In the genomic region with DNA sequence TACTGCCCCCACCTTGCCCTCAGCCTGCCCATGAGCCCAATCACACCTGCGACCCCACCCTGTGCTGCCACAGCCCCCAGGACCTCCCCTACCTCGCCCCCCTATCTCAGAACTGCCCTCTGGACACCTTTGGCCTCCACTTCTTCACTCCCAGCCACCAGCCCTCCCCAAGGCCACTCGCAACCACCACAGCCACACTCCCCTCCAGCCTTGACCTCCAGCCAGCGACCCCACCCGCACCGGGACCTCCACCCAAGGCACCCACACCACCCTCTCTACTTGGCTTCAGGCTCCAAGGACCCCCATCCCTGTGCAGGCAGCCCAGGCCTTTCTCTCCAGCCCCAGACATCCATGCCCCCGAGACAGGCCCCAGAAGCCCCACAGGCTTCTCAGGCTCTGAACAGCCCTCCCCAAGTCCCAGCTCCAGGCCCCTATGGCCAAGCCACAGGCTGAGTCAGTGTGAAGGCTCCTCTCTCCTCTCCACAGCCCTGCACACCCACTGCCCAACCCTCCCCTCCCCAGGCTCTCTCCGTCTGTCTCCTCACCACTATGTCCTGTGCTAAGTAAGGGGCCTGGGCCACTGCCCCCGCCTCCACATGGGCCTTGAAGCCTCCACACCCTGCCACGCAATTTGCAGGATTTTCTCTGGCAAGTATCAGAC, we compare ENCODE assay signal across 1 cellular context.
TF ChIP-seq lines count a peak whose summit lies in the region.

No MANE protein-coding gene starts in this region.

TF ChIP-seq in K562, 482 proteins besides CTCF, POLR2A, EP300 and RAD21:
- TF ChIP-seq, protein P1, sequence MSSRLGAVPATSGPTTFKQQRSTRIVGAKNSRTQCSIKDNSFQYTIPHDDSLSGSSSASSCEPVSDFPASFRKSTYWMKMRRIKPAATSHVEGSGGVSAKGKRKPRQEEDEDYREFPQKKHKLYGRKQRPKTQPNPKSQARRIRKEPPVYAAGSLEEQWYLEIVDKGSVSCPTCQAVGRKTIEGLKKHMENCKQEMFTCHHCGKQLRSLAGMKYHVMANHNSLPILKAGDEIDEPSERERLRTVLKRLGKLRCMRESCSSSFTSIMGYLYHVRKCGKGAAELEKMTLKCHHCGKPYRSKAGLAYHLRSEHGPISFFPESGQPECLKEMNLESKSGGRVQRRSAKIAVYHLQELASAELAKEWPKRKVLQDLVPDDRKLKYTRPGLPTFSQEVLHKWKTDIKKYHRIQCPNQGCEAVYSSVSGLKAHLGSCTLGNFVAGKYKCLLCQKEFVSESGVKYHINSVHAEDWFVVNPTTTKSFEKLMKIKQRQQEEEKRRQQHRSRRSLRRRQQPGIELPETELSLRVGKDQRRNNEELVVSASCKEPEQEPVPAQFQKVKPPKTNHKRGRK (tag; IDR thresholded peaks at IDR 0.05): no peak
- TF ChIP-seq MED1 (CRISPR knock-in tag; IDR thresholded peaks at IDR 0.05; ENCODE audit: borderline replicate concordance) (no peak), ESRRA (IDR thresholded peaks at IDR 0.05; ENCODE audit: borderline replicate concordance, low read depth) (no peak), ELF1 (tag; IDR thresholded peaks at IDR 0.05) (no peak), ERF (CRISPR knock-in tag; IDR thresholded peaks at IDR 0.05) (no peak), YBX1 (IDR thresholded peaks at IDR 0.05) (no peak), MTA3 (IDR thresholded peaks at IDR 0.05; ENCODE audit: borderline replicate concordance) (no peak), HNRNPLL (IDR thresholded peaks at IDR 0.05; ENCODE audit: low read depth, low read length, poor library complexity, severe bottlenecking) (no peak), CSDE1 (IDR thresholded peaks at IDR 0.05) (no peak)
- TF ChIP-seq, protein P2, sequence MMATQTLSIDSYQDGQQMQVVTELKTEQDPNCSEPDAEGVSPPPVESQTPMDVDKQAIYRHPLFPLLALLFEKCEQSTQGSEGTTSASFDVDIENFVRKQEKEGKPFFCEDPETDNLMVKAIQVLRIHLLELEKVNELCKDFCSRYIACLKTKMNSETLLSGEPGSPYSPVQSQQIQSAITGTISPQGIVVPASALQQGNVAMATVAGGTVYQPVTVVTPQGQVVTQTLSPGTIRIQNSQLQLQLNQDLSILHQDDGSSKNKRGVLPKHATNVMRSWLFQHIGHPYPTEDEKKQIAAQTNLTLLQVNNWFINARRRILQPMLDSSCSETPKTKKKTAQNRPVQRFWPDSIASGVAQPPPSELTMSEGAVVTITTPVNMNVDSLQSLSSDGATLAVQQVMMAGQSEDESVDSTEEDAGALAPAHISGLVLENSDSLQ (IDR thresholded peaks at IDR 0.05): no peak
- TF ChIP-seq, protein P3, sequence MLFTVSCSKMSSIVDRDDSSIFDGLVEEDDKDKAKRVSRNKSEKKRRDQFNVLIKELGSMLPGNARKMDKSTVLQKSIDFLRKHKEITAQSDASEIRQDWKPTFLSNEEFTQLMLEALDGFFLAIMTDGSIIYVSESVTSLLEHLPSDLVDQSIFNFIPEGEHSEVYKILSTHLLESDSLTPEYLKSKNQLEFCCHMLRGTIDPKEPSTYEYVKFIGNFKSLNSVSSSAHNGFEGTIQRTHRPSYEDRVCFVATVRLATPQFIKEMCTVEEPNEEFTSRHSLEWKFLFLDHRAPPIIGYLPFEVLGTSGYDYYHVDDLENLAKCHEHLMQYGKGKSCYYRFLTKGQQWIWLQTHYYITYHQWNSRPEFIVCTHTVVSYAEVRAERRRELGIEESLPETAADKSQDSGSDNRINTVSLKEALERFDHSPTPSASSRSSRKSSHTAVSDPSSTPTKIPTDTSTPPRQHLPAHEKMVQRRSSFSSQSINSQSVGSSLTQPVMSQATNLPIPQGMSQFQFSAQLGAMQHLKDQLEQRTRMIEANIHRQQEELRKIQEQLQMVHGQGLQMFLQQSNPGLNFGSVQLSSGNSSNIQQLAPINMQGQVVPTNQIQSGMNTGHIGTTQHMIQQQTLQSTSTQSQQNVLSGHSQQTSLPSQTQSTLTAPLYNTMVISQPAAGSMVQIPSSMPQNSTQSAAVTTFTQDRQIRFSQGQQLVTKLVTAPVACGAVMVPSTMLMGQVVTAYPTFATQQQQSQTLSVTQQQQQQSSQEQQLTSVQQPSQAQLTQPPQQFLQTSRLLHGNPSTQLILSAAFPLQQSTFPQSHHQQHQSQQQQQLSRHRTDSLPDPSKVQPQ (CRISPR knock-in tag; IDR thresholded peaks at IDR 0.05; ENCODE audit: borderline replicate concordance): no peak
- TF ChIP-seq, protein P4, sequence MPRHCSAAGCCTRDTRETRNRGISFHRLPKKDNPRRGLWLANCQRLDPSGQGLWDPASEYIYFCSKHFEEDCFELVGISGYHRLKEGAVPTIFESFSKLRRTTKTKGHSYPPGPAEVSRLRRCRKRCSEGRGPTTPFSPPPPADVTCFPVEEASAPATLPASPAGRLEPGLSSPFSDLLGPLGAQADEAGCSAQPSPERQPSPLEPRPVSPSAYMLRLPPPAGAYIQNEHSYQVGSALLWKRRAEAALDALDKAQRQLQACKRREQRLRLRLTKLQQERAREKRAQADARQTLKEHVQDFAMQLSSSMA (CRISPR knock-in tag; IDR thresholded peaks at IDR 0.05): no peak
- TF ChIP-seq, protein P5, sequence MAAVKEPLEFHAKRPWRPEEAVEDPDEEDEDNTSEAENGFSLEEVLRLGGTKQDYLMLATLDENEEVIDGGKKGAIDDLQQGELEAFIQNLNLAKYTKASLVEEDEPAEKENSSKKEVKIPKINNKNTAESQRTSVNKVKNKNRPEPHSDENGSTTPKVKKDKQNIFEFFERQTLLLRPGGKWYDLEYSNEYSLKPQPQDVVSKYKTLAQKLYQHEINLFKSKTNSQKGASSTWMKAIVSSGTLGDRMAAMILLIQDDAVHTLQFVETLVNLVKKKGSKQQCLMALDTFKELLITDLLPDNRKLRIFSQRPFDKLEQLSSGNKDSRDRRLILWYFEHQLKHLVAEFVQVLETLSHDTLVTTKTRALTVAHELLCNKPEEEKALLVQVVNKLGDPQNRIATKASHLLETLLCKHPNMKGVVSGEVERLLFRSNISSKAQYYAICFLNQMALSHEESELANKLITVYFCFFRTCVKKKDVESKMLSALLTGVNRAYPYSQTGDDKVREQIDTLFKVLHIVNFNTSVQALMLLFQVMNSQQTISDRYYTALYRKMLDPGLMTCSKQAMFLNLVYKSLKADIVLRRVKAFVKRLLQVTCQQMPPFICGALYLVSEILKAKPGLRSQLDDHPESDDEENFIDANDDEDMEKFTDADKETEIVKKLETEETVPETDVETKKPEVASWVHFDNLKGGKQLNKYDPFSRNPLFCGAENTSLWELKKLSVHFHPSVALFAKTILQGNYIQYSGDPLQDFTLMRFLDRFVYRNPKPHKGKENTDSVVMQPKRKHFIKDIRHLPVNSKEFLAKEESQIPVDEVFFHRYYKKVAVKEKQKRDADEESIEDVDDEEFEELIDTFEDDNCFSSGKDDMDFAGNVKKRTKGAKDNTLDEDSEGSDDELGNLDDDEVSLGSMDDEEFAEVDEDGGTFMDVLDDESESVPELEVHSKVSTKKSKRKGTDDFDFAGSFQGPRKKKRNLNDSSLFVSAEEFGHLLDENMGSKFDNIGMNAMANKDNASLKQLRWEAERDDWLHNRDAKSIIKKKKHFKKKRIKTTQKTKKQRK (IDR thresholded peaks at IDR 0.05; ENCODE audit: borderline replicate concordance, low read depth, low read length): no peak
- TF ChIP-seq, protein P6, sequence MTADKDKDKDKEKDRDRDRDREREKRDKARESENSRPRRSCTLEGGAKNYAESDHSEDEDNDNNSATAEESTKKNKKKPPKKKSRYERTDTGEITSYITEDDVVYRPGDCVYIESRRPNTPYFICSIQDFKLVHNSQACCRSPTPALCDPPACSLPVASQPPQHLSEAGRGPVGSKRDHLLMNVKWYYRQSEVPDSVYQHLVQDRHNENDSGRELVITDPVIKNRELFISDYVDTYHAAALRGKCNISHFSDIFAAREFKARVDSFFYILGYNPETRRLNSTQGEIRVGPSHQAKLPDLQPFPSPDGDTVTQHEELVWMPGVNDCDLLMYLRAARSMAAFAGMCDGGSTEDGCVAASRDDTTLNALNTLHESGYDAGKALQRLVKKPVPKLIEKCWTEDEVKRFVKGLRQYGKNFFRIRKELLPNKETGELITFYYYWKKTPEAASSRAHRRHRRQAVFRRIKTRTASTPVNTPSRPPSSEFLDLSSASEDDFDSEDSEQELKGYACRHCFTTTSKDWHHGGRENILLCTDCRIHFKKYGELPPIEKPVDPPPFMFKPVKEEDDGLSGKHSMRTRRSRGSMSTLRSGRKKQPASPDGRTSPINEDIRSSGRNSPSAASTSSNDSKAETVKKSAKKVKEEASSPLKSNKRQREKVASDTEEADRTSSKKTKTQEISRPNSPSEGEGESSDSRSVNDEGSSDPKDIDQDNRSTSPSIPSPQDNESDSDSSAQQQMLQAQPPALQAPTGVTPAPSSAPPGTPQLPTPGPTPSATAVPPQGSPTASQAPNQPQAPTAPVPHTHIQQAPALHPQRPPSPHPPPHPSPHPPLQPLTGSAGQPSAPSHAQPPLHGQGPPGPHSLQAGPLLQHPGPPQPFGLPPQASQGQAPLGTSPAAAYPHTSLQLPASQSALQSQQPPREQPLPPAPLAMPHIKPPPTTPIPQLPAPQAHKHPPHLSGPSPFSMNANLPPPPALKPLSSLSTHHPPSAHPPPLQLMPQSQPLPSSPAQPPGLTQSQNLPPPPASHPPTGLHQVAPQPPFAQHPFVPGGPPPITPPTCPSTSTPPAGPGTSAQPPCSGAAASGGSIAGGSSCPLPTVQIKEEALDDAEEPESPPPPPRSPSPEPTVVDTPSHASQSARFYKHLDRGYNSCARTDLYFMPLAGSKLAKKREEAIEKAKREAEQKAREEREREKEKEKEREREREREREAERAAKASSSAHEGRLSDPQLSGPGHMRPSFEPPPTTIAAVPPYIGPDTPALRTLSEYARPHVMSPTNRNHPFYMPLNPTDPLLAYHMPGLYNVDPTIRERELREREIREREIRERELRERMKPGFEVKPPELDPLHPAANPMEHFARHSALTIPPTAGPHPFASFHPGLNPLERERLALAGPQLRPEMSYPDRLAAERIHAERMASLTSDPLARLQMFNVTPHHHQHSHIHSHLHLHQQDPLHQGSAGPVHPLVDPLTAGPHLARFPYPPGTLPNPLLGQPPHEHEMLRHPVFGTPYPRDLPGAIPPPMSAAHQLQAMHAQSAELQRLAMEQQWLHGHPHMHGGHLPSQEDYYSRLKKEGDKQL (CRISPR knock-in tag; IDR thresholded peaks at IDR 0.05; ENCODE audit: borderline replicate concordance): no peak
